8 cellular contexts compared by ENCODE assay signal in the genomic region with DNA sequence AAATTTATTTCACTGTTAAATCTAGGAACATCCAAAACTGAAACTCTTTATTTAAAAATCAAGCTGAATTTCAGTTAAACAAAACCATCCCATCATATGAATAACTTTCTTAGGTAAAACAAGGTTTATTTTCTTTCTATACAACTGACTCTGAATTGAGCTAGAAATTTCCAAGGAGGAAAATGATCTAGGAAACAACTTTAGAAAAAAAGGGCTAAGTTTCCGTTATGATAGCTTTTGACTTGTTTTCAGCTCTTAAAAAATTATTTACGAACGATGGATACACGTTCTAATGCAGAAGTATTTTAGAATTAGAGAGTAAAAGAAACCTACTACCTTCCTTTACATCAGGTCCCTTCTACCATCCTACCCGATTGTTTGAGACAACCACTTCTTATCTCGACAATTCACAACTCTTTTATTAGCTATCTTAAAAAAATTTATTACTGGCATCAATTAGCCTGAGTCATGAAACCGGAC. TPM values are rescaled to one million over a fixed set of nuclear protein-coding genes. Genes with fewer than 3 reads are reported as not detected.
DNase-seq lines count a peak whose midpoint lies in the region; ATAC-seq, FAIRE-seq and TF ChIP-seq lines count a peak whose summit lies in the region.

No MANE protein-coding gene starts in this region.

- peak overlapping the region; percentile 76 for H2AFZ ChIP-seq in parathyroid adenoma

- TF ChIP-seq POLR2A in esophagus muscularis mucosa (IDR thresholded peaks at IDR 0.05; ENCODE audit: low read depth): no peak

- WGBS in esophagus muscularis mucosa: 4% methylated on average over 7 of the region's 7 CpGs

- no peaks in the 10 kb centered on the region for H3K79me2 ChIP-seq in parathyroid adenoma

- FAIRE-seq in D721Med (lab: Jason Lieb, UNC): peak; percentile 16

- H3K4me1 ChIP-seq in esophagus muscularis mucosa (peaks cover 0 to 19% (median 10%) of the 10 kb centered on the region in 4 donors), parathyroid adenoma (no peaks in the 10 kb centered on the region)

- peak overlapping the region; percentile 84 for H3K4me2 ChIP-seq in parathyroid adenoma (ENCODE audit: low read length)

- POLR2A ChIA-PET in RWPE1 (lab: Yijun Ruan, JAX; ENCODE audit: low non-redundant PET): no interaction called here

- CTCF ChIA-PET in RWPE1 (lab: Yijun Ruan, JAX): interaction anchor here (0.6 to 1.2 kb wide), 11 partner anchors 12 to 404 kb away, joined by 3 to 9 read pairs (median 3); no protein-coding TSS in a partner anchor

- TF ChIP-seq EP300 in esophagus muscularis mucosa (IDR thresholded peaks at IDR 0.05): no peak

- intact Hi-C loops in esophagus muscularis mucosa (cut with DNase I): loop anchor here (2.0 to 10.0 kb wide), 4 partner anchors 98 to 431 kb away; no protein-coding TSS in a partner anchor

- H3K4me3 ChIP-seq in esophagus muscularis mucosa (peak overlapping the region; percentile 74 to 94 (median 86)), parathyroid adenoma (ENCODE audit: low read depth, low read length) (peak overlapping the region; percentile 49)

- H3K9me3 ChIP-seq in esophagus muscularis mucosa (no peaks in the 10 kb centered on the region), parathyroid adenoma (ENCODE audit: control insufficient read depth, low read length) (no peaks in the 10 kb centered on the region)

- no peak for ATAC-seq in GM21390 (IDR thresholded peaks at IDR 0.05; ENCODE audit: unreplicated experiment)

- TF ChIP-seq CTCF in D721Med (IDR thresholded peaks at IDR 0.05; ENCODE audit: insufficient read depth, missing control alignments) (no peak), RWPE1 (conservative IDR thresholded peaks at IDR 0.05; ENCODE audit: low read depth) (no peak), esophagus muscularis mucosa (IDR thresholded peaks at IDR 0.05) (no peak), parathyroid adenoma (IDR thresholded peaks at IDR 0.05) (no peak)

- no peak for DNase-seq in D721Med (ENCODE audit: insufficient read length, low spot score)
- DNase-seq in RWPE1 (ENCODE audit: low spot score): no peak
- DNase-seq in esophagus muscularis mucosa (ENCODE audit: extremely low spot score): no peak
- no peak for DNase-seq in caudate nucleus (lab: John Stamatoyannopoulos, UW)
- DNase-seq in DMS114 treated with DMSO at 0.1 percent for 48 hours (lab: John Stamatoyannopoulos, UW; ENCODE audit: unreplicated experiment): no peak
- DNase-seq in NCI-H1105 treated with DMSO at 0.1 percent for 48 hours (lab: John Stamatoyannopoulos, UW): no peak

- H3K27me3 ChIP-seq in esophagus muscularis mucosa (no peaks in the 10 kb centered on the region), parathyroid adenoma (ENCODE audit: control insufficient read depth, insufficient read depth, low read length) (no peaks in the 10 kb centered on the region)

- H3K36me3 ChIP-seq in esophagus muscularis mucosa (no peaks in the 10 kb centered on the region), parathyroid adenoma (ENCODE audit: control insufficient read depth, insufficient read depth, low read length) (no peaks in the 10 kb centered on the region)

- no peak overlapping the region for H3K9ac ChIP-seq in parathyroid adenoma

- H3K27ac ChIP-seq in RWPE1: peak overlapping the region; percentile 99
- peak overlapping the region; percentile 90 to 97 (median 94) for H3K27ac ChIP-seq in esophagus muscularis mucosa (replicated peaks in 1 of 4)
- H3K27ac ChIP-seq in parathyroid adenoma: no peak overlapping the region
- no peak overlapping the region for H3K27ac ChIP-seq in caudate nucleus (ENCODE audit: low read depth, low read length)

RNA-seq across cellular contexts. Expression of a gene that starts 1.8 kb away (rescaled TPM):
- 10 to 100 TPM; 33.6 to 95.3 (median 49.7) TPM for total RNA-seq in esophagus muscularis mucosa

Comparison
In these comparisons a context has a peak if more than half of its experiments do, and no peak if none do; other contexts are left out.
1. H3K27ac ChIP-seq: peak in RWPE1 (single experiment) and esophagus muscularis mucosa (4 of 4); none in parathyroid adenoma (single experiment) and caudate nucleus (single experiment).